In genomic region chr1:38014724-38015424, GRCh38 we compare ENCODE assay signal across 16 cellular contexts. TPM values are rescaled to one million over a fixed set of nuclear protein-coding genes. Genes with fewer than 3 reads are reported as not detected.
DNase-seq lines count a peak whose midpoint lies in the region; ATAC-seq and TF ChIP-seq lines count a peak whose summit lies in the region.
"Had no signal": no experiment of that assay in that cellular context is flagged by ENCODE, and none has a peak within 500 bp of the region (broad histone marks: within the 10 kb centered on the region; RNA-seq: fewer than 3 reads in every experiment).

No MANE protein-coding gene starts in this region.

- no peak for TF ChIP-seq POLR2A in IMR-90 (IDR thresholded peaks at IDR 0.05; ENCODE audit: low read depth, low read length)

- H3K56ac ChIP-seq in IMR-90 (ENCODE audit: extremely low read depth, insufficient read depth, low read length) = no peak overlapping the region

- no peak overlapping the region for H3K4me3 ChIP-seq in IMR-90 (ENCODE audit: insufficient read depth, low read depth, low read length)
- H3K4me3 ChIP-seq: body of pancreas, tibial artery had no signal

- dilution Hi-C loops in IMR-90 (cut with HindIII; ENCODE audit: low sequenced_read_pairs, unreplicated experiment) = no loop called here

- H3K9me1 ChIP-seq in IMR-90 (ENCODE audit: insufficient read depth, low read length) = no peaks in the 10 kb centered on the region

- H3K36me3 ChIP-seq in IMR-90 (ENCODE audit: control insufficient read depth, insufficient read depth, low read length) = peaks cover 16% of the 10 kb centered on the region

- no peak overlapping the region for H2BK15ac ChIP-seq in IMR-90 (ENCODE audit: low read depth, low read length)

- H2BK20ac ChIP-seq in IMR-90 (ENCODE audit: low read depth, low read length) = no peak overlapping the region

- H2BK5ac ChIP-seq in IMR-90 (ENCODE audit: low read depth, low read length, poor library complexity, severe bottlenecking) = no peak overlapping the region

- 0 out of 2 replicates have a peak, but pooled peaks cover 15% of the 10 kb centered on the region for H4K20me1 ChIP-seq in IMR-90 (ENCODE audit: insufficient read depth, low read length)

- DNase-seq in activated CD4-positive, alpha-beta memory T cell treated with anti-CD3 and anti-CD28 coated beads for 36 hours = no peak
- no peak for DNase-seq in activated CD4-positive, alpha-beta memory T cell treated with anti-CD3 and anti-CD28 coated beads, Interleukin-2, amount 10 ng/mL, durations not matched to agents 7 days and 5 days
- DNase-seq in IMR-90 (no peak), chondrocyte (ENCODE audit: low spot score) (peak; percentile 19), posterior vena cava (ENCODE audit: low spot score) (peak; percentile 35), T-helper 2 cell (no peak), NCI-H2227 (lab: John Stamatoyannopoulos, UW; ENCODE audit: unreplicated experiment) (no peak), GM19238 (ENCODE audit: insufficient read length, low spot score) (no peak)
- DNase-seq: body of pancreas; effector memory CD4-positive, alpha-beta T cell; kidney glomerular epithelial cell; NCI-H1930; SIG-M5; small intestine; tibial artery had no signal

- H3K4me2 ChIP-seq in IMR-90 (ENCODE audit: low read depth, low read length) = no peak overlapping the region

- POLR2A ChIA-PET in activated CD4-positive, alpha-beta memory T cell treated with anti-CD3 and anti-CD28 coated beads for 36 hours (lab: Charles Lee) = interaction anchor here (3.1 kb wide), 1 partner anchor 13 kb away, joined by 20 read pairs; no protein-coding TSS in a partner anchor
- POLR2A ChIA-PET in activated CD4-positive, alpha-beta memory T cell treated with anti-CD3 and anti-CD28 coated beads, Interleukin-2, amount 10 ng/mL, durations not matched to agents 7 days and 5 days (lab: Charles Lee) = interaction anchor here (4.4 kb wide), 1 partner anchor 25 kb away, joined by 28 read pairs; the partner anchor contains the start of gene SF3A3
- POLR2A ChIA-PET in IMR-90 (lab: Charles Lee; ENCODE audit: unreplicated experiment) = no interaction called here

- peak overlapping the region; percentile 13 for H3K27ac Mint-ChIP-seq in activated CD4-positive, alpha-beta memory T cell treated with anti-CD3 and anti-CD28 coated beads for 36 hours
- no peak overlapping the region for H3K27ac Mint-ChIP-seq in activated CD4-positive, alpha-beta memory T cell treated with anti-CD3 and anti-CD28 coated beads, Interleukin-2, amount 10 ng/mL, durations not matched to agents 7 days and 5 days
- H3K27ac Mint-ChIP-seq in chondrocyte (ENCODE audit: unreplicated experiment) = no peak overlapping the region

- no peaks in the 10 kb centered on the region for H3K27me3 Mint-ChIP-seq in activated CD4-positive, alpha-beta memory T cell treated with anti-CD3 and anti-CD28 coated beads for 36 hours
- H3K27me3 Mint-ChIP-seq in activated CD4-positive, alpha-beta memory T cell treated with anti-CD3 and anti-CD28 coated beads, Interleukin-2, amount 10 ng/mL, durations not matched to agents 7 days and 5 days = no peaks in the 10 kb centered on the region
- no peaks in the 10 kb centered on the region for H3K27me3 Mint-ChIP-seq in chondrocyte (ENCODE audit: low read depth)

- H3K9ac ChIP-seq in IMR-90 (ENCODE audit: low read depth, low read length) = no peak overlapping the region

- no peak overlapping the region for H2AFZ ChIP-seq in IMR-90 (replicated peaks; ENCODE audit: low read length, poor library complexity)

- TF ChIP-seq RAD21 in IMR-90 (IDR thresholded peaks at IDR 0.05; ENCODE audit: low read length) = no peak

- peaks cover 40% of the 10 kb centered on the region for H3K36me3 Mint-ChIP-seq in activated CD4-positive, alpha-beta memory T cell treated with anti-CD3 and anti-CD28 coated beads for 36 hours
- H3K36me3 Mint-ChIP-seq in activated CD4-positive, alpha-beta memory T cell treated with anti-CD3 and anti-CD28 coated beads, Interleukin-2, amount 10 ng/mL, durations not matched to agents 7 days and 5 days (ENCODE audit: low read depth) = peaks cover 39% of the 10 kb centered on the region
- H3K36me3 Mint-ChIP-seq in chondrocyte (ENCODE audit: low read depth) = peaks cover 12% of the 10 kb centered on the region

- peaks cover 6% of the 10 kb centered on the region; the same call in 1 of the 2 replicates for H3K4me1 ChIP-seq in IMR-90 (ENCODE audit: control insufficient read depth, insufficient read depth, low read length)

- CTCF ChIA-PET in activated CD4-positive, alpha-beta memory T cell treated with anti-CD3 and anti-CD28 coated beads for 36 hours (lab: Charles Lee) = interaction anchor here (0.6 to 6.7 kb wide), 2 partner anchors 12 to 13 kb away, joined by 3 to 69 read pairs; no protein-coding TSS in a partner anchor
- CTCF ChIA-PET in activated CD4-positive, alpha-beta memory T cell treated with anti-CD3 and anti-CD28 coated beads, Interleukin-2, amount 10 ng/mL, durations not matched to agents 7 days and 5 days (lab: Charles Lee) = interaction anchor here (0.8 to 6.0 kb wide), 5 partner anchors 8 to 120 kb away, joined by 3 to 39 read pairs (median 3); partner anchors contain the start of gene SF3A3
- CTCF ChIA-PET in IMR-90 (lab: Yijun Ruan, JAX) = interaction anchor here (0.8 kb wide), 2 partner anchors 13 to 15 kb away, joined by 3 to 4 read pairs; no protein-coding TSS in a partner anchor

- intact Hi-C loops in activated CD4-positive, alpha-beta memory T cell treated with anti-CD3 and anti-CD28 coated beads for 36 hours (cut with micrococcal nuclease) = no loop called here
- intact Hi-C loops in IMR-90 (cut with micrococcal nuclease) = no loop called here
- intact Hi-C loops in posterior vena cava (cut with DNase I) = no loop called here

- no peak overlapping the region for H2BK120ac ChIP-seq in IMR-90 (ENCODE audit: low read depth, low read length)

- BruUV-seq in IMR-90 (replicated peaks; lab: Mats Ljungman, UMichigan) = no TSS peak

- peaks cover 31 to 52% of the 10 kb centered on the region in 2 experiments for H3K79me1 ChIP-seq in IMR-90 (ENCODE audit: low read depth in 1 of 2, low read length in 2 of 2)

- no peaks in the 10 kb centered on the region for H3K9me3 Mint-ChIP-seq in activated CD4-positive, alpha-beta memory T cell treated with anti-CD3 and anti-CD28 coated beads for 36 hours
- no peaks in the 10 kb centered on the region for H3K9me3 Mint-ChIP-seq in activated CD4-positive, alpha-beta memory T cell treated with anti-CD3 and anti-CD28 coated beads, Interleukin-2, amount 10 ng/mL, durations not matched to agents 7 days and 5 days
- H3K9me3 Mint-ChIP-seq in chondrocyte (ENCODE audit: low read depth) = no peaks in the 10 kb centered on the region

- no peak overlapping the region for H4K8ac ChIP-seq in IMR-90 (ENCODE audit: low read depth in 2 of 2, low read length in 2 of 2)

- in situ Hi-C loops in IMR-90 (cut with MboI; ENCODE audit: low sequenced_read_pairs) = loop anchor here (25.0 kb wide), 3 partner anchors 428 to 1553 kb away; partner anchors contain the start of genes GNL2, MRPS15 and OSCP1

- no peak overlapping the region for H3K27ac ChIP-seq in IMR-90 (ENCODE audit: insufficient read depth, low read length)

- no peak overlapping the region for H3K18ac ChIP-seq in IMR-90 (ENCODE audit: low read depth, low read length)

- H2AK5ac ChIP-seq in IMR-90 (ENCODE audit: low read depth, low read length) = no peak overlapping the region

- H3K14ac ChIP-seq in IMR-90 (replicated peaks; ENCODE audit: low read depth, low read length) = no peak overlapping the region

- no CpG with 5 or more reads among the region's 11 CpGs for WGBS in IMR-90 (ENCODE audit: extremely low coverage in 2 of 2, insufficient read length in 1 of 2), 2 experiments

- H4K5ac ChIP-seq in IMR-90 (ENCODE audit: low read depth, low read length) = no peak overlapping the region

- H3K9me3 ChIP-seq in IMR-90 (ENCODE audit: control insufficient read depth, insufficient read depth, low read length) = no peaks in the 10 kb centered on the region
- H3K9me3 ChIP-seq: body of pancreas, tibial artery had no signal

- TF ChIP-seq CTCF in IMR-90 (conservative IDR thresholded peaks at IDR 0.05; ENCODE audit: low read depth, low read length) = no peak
- TF ChIP-seq CTCF in chondrocyte (IDR thresholded peaks at IDR 0.05) = no peak

- H3K27me3 ChIP-seq in IMR-90 (ENCODE audit: control insufficient read depth, insufficient read depth, low read length) = no peaks in the 10 kb centered on the region
- H3K27me3 ChIP-seq: body of pancreas, tibial artery had no signal

- H2AK9ac ChIP-seq in IMR-90 (replicated peaks; ENCODE audit: low read depth, low read length, poor library complexity) = no peak overlapping the region

- H3K4me3 Mint-ChIP-seq in activated CD4-positive, alpha-beta memory T cell treated with anti-CD3 and anti-CD28 coated beads for 36 hours = no peak overlapping the region
- H3K4me3 Mint-ChIP-seq in activated CD4-positive, alpha-beta memory T cell treated with anti-CD3 and anti-CD28 coated beads, Interleukin-2, amount 10 ng/mL, durations not matched to agents 7 days and 5 days = no peak overlapping the region
- no peak overlapping the region for H3K4me3 Mint-ChIP-seq in chondrocyte (ENCODE audit: unreplicated experiment)

- H3K4me1 Mint-ChIP-seq in activated CD4-positive, alpha-beta memory T cell treated with anti-CD3 and anti-CD28 coated beads for 36 hours (ENCODE audit: low read depth) = peaks cover 48% of the 10 kb centered on the region
- H3K4me1 Mint-ChIP-seq in activated CD4-positive, alpha-beta memory T cell treated with anti-CD3 and anti-CD28 coated beads, Interleukin-2, amount 10 ng/mL, durations not matched to agents 7 days and 5 days = peaks cover 54% of the 10 kb centered on the region
- peaks cover 54% of the 10 kb centered on the region for H3K4me1 Mint-ChIP-seq in chondrocyte (ENCODE audit: low read depth)

- no peak for ATAC-seq in IMR-90 (ENCODE audit: low read depth)
- ATAC-seq: body of pancreas had no signal

- H3K23ac ChIP-seq in IMR-90 (ENCODE audit: low read depth, low read length) = no peak overlapping the region

- no peak overlapping the region for H4K91ac ChIP-seq in IMR-90 (ENCODE audit: insufficient read depth, low read depth, low read length)

- no peak overlapping the region for H3K4ac ChIP-seq in IMR-90 (ENCODE audit: low read depth, low read length)

RNA-seq across cellular contexts. Expression of gene UTP11, which starts 2.3 kb away (rescaled TPM):
- total RNA-seq in activated CD4-positive, alpha-beta memory T cell treated with anti-CD3 and anti-CD28 coated beads for 36 hours = 10 to 100 TPM; 51.2 to 52.3 TPM
- total RNA-seq in activated CD4-positive, alpha-beta memory T cell treated with anti-CD3 and anti-CD28 coated beads, Interleukin-2, amount 10 ng/mL, durations not matched to agents 7 days and 5 days = 10 to 100 TPM; 29.1 to 33.2 TPM
- total RNA-seq in IMR-90 (2012; rRNA removed) (27.8 and 58.3 TPM in 2 replicates), chondrocyte (26.4 to 35.6 TPM (median 32.3 TPM) in 3 replicates), posterior vena cava (10 to 100 TPM; 45.6 to 61.4 TPM)
- 19.3 and 22.0 TPM in 2 replicates for polyA plus RNA-seq in IMR-90 (2012; rRNA removed)
- polyA plus RNA-seq in IMR-90 (2012; cell fraction: cytosol; rRNA removed) = 7.2 and 12.9 TPM in 2 replicates
- 2.1 and 14.6 TPM in 2 replicates for polyA plus RNA-seq in IMR-90 (2012; cell fraction: nucleus; rRNA removed; ENCODE audit: low replicate concordance)

RNA-seq across cellular contexts. Expression of gene FHL3, which starts 9.6 kb away (rescaled TPM):
- 10 to 100 TPM; 14.4 to 14.7 TPM for total RNA-seq in activated CD4-positive, alpha-beta memory T cell treated with anti-CD3 and anti-CD28 coated beads for 36 hours
- total RNA-seq in activated CD4-positive, alpha-beta memory T cell treated with anti-CD3 and anti-CD28 coated beads, Interleukin-2, amount 10 ng/mL, durations not matched to agents 7 days and 5 days = 1 to 10 TPM; 9.1 to 9.8 TPM
- total RNA-seq in IMR-90 (2012; rRNA removed) (7.2 and 11.5 TPM in 2 replicates), chondrocyte (57.9 to 72.6 TPM (median 58.9 TPM) in 3 replicates), posterior vena cava (10 to 100 TPM; 55.6 to 80.7 TPM)
- 26.0 and 27.1 TPM in 2 replicates for polyA plus RNA-seq in IMR-90 (2012; rRNA removed)
- 25.2 and 47.0 TPM in 2 replicates for polyA plus RNA-seq in IMR-90 (2012; cell fraction: cytosol; rRNA removed)
- polyA plus RNA-seq in IMR-90 (2012; cell fraction: nucleus; rRNA removed; ENCODE audit: low replicate concordance) = 24.2 and 52.9 TPM in 2 replicates

RNA-seq across cellular contexts. Expression of gene SF3A3, which starts 25.1 kb away (rescaled TPM):
- 10 to 100 TPM; 93.5 to 94.4 TPM for total RNA-seq in activated CD4-positive, alpha-beta memory T cell treated with anti-CD3 and anti-CD28 coated beads for 36 hours
- total RNA-seq in activated CD4-positive, alpha-beta memory T cell treated with anti-CD3 and anti-CD28 coated beads, Interleukin-2, amount 10 ng/mL, durations not matched to agents 7 days and 5 days = 10 to 100 TPM; 72.1 to 74.3 TPM
- total RNA-seq in IMR-90 (2012; rRNA removed) = 90.0 and 109 TPM in 2 replicates
- polyA plus RNA-seq in IMR-90 (2012; rRNA removed) = 35.7 and 39.9 TPM in 2 replicates
- polyA plus RNA-seq in IMR-90 (2012; cell fraction: cytosol; rRNA removed) = 7.2 and 42.6 TPM in 2 replicates
- polyA plus RNA-seq in IMR-90 (2012; cell fraction: nucleus; rRNA removed; ENCODE audit: low replicate concordance) = 10.4 and 48.2 TPM in 2 replicates
- 45.6 to 60.4 TPM (median 46.2 TPM) in 3 replicates for total RNA-seq in chondrocyte
- total RNA-seq in posterior vena cava = 10 to 100 TPM; 42.7 to 48.6 TPM

RNA-seq across cellular contexts. Expression of gene POU3F1, which starts 31.7 kb away (rescaled TPM):
- total RNA-seq in activated CD4-positive, alpha-beta memory T cell treated with anti-CD3 and anti-CD28 coated beads for 36 hours = under 1 TPM; 0.26 to 0.36 TPM
- total RNA-seq in activated CD4-positive, alpha-beta memory T cell treated with anti-CD3 and anti-CD28 coated beads, Interleukin-2, amount 10 ng/mL, durations not matched to agents 7 days and 5 days = not detected
- total RNA-seq in IMR-90 (2012; rRNA removed) = not detected in 2 replicates
- not detected in 2 replicates for polyA plus RNA-seq in IMR-90 (2012; rRNA removed)
- 0.03 TPM in 1 of 2 replicates, not detected in the other for polyA plus RNA-seq in IMR-90 (2012; cell fraction: cytosol; rRNA removed)
- polyA plus RNA-seq in IMR-90 (2012; cell fraction: nucleus; rRNA removed; ENCODE audit: low replicate concordance) = 0.03 TPM in 1 of 2 replicates, not detected in the other
- 1.3 to 11.7 TPM (median 1.6 TPM) in 3 replicates for total RNA-seq in chondrocyte
- under 1 TPM; 0.28 to 0.29 TPM for total RNA-seq in posterior vena cava
- total RNA-seq: body of pancreas, LHCN-M2 had no signal
- polyA plus RNA-seq: small intestine had no signal

Comparison
In these comparisons a context has a peak if more than half of its experiments do, and no peak if none do; other contexts are left out.
1. DNase-seq: peak in chondrocyte (single experiment) and posterior vena cava (single experiment); none in activated CD4-positive, alpha-beta memory T cell treated with anti-CD3 and anti-CD28 coated beads for 36 hours (single experiment), activated CD4-positive, alpha-beta memory T cell treated with anti-CD3 and anti-CD28 coated beads, Interleukin-2, amount 10 ng/mL, durations not matched to agents 7 days and 5 days (single experiment), IMR-90 (single experiment), T-helper 2 cell (0 of 5), NCI-H2227 (single experiment) and GM19238 (single experiment).